In the genomic region with DNA sequence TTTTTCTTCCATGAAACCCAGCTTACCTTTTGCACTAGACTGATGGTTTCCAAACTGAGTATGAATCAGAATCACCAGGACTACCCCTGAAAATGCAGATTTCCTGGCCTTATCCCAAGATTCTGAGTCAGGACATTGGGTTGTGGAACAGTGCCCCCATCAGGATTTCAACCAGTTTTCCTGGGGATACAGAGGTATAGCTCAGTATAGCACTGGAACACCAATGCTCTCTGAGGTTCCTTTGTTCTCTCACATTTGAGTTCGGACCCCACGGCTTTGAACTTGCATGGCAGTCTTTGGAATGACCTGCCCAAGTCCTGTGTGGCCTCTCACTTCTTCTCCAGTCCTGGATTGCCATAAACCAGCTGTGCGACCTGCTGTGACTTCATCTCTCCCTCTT, we compare ENCODE assay signal across 10 cellular contexts. TPM values are rescaled to one million over a fixed set of nuclear protein-coding genes. Genes with fewer than 3 reads are reported as not detected.
DNase-seq lines count a peak whose midpoint lies in the region; ATAC-seq and TF ChIP-seq lines count a peak whose summit lies in the region.
"Had no signal": no experiment of that assay in that cellular context is flagged by ENCODE, and none has a peak within 500 bp of the region (broad histone marks: within the 10 kb centered on the region; RNA-seq: fewer than 3 reads in every experiment).

No MANE protein-coding gene starts in this region.

- WGBS in liver: 47% methylated on average over 3 of the region's 3 CpGs

- H3K4me3 ChIP-seq in AG04450 (ENCODE audit: low read depth, low read length) (no peak overlapping the region), MG63 (no peak overlapping the region), dorsolateral prefrontal cortex (no peak overlapping the region), liver (ENCODE audit: low read depth in 1 of 3, low read length in 3 of 3) (no peak overlapping the region)

- peak; percentile 69 to 79 for TF ChIP-seq RAD21 in liver (IDR thresholded peaks at IDR 0.05)

- H3K9me3 ChIP-seq in AG04450 (ENCODE audit: control insufficient read depth, insufficient read depth, low read length) (no peaks in the 10 kb centered on the region), MG63 (no peaks in the 10 kb centered on the region), liver (ENCODE audit: control insufficient read depth in 4 of 4, low read length in 3 of 4) (no peaks in the 10 kb centered on the region)

- H3K27ac ChIP-seq in AG04450 (ENCODE audit: low read depth, low read length) (peak overlapping the region; percentile 0), dorsolateral prefrontal cortex (no peak overlapping the region), liver (ENCODE audit: low read depth in 1 of 2, low read length in 2 of 2) (no peak overlapping the region)

- H3K27me3 ChIP-seq in AG04450 (ENCODE audit: control insufficient read depth, insufficient read depth, low read length): no peaks in the 10 kb centered on the region
- H3K27me3 ChIP-seq in MG63: no peaks in the 10 kb centered on the region
- peaks cover 0 to 18% (median 0%) of the 10 kb centered on the region in 45 donors for H3K27me3 ChIP-seq in dorsolateral prefrontal cortex
- peaks cover 0 to 3% (median 0%) of the 10 kb centered on the region in 4 donors for H3K27me3 ChIP-seq in liver (ENCODE audit: control insufficient read depth in 4 of 4, insufficient read depth in 4 of 4, low read length in 3 of 4)

- POLR2A ChIA-PET in AG04450 (lab: Yijun Ruan, JAX): interaction anchor here (0.8 to 1.1 kb wide), 2 partner anchors 52 to 54 kb away, joined by 3 read pairs; no protein-coding TSS in a partner anchor

- no peak overlapping the region for H3K9ac ChIP-seq in liver (ENCODE audit: low read depth in 1 of 2, low read length in 2 of 2)

- TF ChIP-seq CTCF in AG04450 (IDR thresholded peaks at IDR 0.05; ENCODE audit: low read depth, low read length) (peak; percentile 61), dorsolateral prefrontal cortex (IDR thresholded peaks at IDR 0.05 in 54 of 56, conservative IDR thresholded peaks at IDR 0.05 in 2 of 56; ENCODE audit: low read depth in 1 of 56, partially characterized antibody in 56 of 56) (peak in 45 of 56 donors; percentile 12 to 66 (median 33)), liver (IDR thresholded peaks at IDR 0.05; ENCODE audit: low read depth, low read length, missing input control) (peak; percentile 32)

- DNase-seq in AG04450 (ENCODE audit: low read depth, low spot score): no peak
- DNase-seq in MG63: peak; percentile 59
- DNase-seq in dorsolateral prefrontal cortex: no peak
- no peak for DNase-seq in hippocampal formation (lab: John Stamatoyannopoulos, UW)
- DNase-seq in stimulated activated CD4-positive, alpha-beta T cell treated with anti-CD3 and anti-CD28 coated beads, Interleukin-15, amount 100 ng/mL, for 24 hours: no peak
- DNase-seq: NCI-H524 had no signal

- no peak for ATAC-seq in GM21825 (IDR thresholded peaks at IDR 0.05; ENCODE audit: unreplicated experiment)
- no peak for ATAC-seq in HG02798 (IDR thresholded peaks at IDR 0.05; ENCODE audit: poor library complexity, unreplicated experiment)
- ATAC-seq: activated T-helper 17 cell treated with anti-CD3 and anti-CD28 coated beads, Interleukin-2, amount 50 U/mL, for 72 hours had no signal

- CTCF ChIA-PET in AG04450 (lab: Charles Lee): interaction anchor here (0.9 to 14.2 kb wide), 14 partner anchors 12 to 138 kb away, joined by 3 to 192 read pairs (median 4); a partner anchor contains a TSS

- intact Hi-C loops in dorsolateral prefrontal cortex (cut with DNase I): loop anchor here in 1 of 2 donors (5.0 kb wide), 1 partner anchor 104 kb away; no protein-coding TSS in a partner anchor

- H3K4me1 ChIP-seq in liver (ENCODE audit: control insufficient read depth in 4 of 4, insufficient read depth in 4 of 4, low read length in 3 of 4): no peaks in the 10 kb centered on the region

- H3K36me3 ChIP-seq in MG63: no peaks in the 10 kb centered on the region
- H3K36me3 ChIP-seq in liver (ENCODE audit: control insufficient read depth in 4 of 4, insufficient read depth in 3 of 4, low read depth in 1 of 4, low read length in 3 of 4): no peaks in the 10 kb centered on the region

TF ChIP-seq in liver, 16 proteins besides CTCF, POLR2A, EP300 and RAD21 (continues in another document):
- TF ChIP-seq HNF4G (IDR thresholded peaks at IDR 0.05): no peak
- no peak for TF ChIP-seq GABPA (IDR thresholded peaks at IDR 0.05 in 1 of 2, conservative IDR thresholded peaks at IDR 0.05 in 1 of 2)
- TF ChIP-seq EGR1 (IDR thresholded peaks at IDR 0.05; ENCODE audit: low read depth in 2 of 2): no peak
- TF ChIP-seq RXRA (IDR thresholded peaks at IDR 0.05): no peak
- TF ChIP-seq NR2F2 (IDR thresholded peaks at IDR 0.05): no peak
- TF ChIP-seq, protein P1, sequence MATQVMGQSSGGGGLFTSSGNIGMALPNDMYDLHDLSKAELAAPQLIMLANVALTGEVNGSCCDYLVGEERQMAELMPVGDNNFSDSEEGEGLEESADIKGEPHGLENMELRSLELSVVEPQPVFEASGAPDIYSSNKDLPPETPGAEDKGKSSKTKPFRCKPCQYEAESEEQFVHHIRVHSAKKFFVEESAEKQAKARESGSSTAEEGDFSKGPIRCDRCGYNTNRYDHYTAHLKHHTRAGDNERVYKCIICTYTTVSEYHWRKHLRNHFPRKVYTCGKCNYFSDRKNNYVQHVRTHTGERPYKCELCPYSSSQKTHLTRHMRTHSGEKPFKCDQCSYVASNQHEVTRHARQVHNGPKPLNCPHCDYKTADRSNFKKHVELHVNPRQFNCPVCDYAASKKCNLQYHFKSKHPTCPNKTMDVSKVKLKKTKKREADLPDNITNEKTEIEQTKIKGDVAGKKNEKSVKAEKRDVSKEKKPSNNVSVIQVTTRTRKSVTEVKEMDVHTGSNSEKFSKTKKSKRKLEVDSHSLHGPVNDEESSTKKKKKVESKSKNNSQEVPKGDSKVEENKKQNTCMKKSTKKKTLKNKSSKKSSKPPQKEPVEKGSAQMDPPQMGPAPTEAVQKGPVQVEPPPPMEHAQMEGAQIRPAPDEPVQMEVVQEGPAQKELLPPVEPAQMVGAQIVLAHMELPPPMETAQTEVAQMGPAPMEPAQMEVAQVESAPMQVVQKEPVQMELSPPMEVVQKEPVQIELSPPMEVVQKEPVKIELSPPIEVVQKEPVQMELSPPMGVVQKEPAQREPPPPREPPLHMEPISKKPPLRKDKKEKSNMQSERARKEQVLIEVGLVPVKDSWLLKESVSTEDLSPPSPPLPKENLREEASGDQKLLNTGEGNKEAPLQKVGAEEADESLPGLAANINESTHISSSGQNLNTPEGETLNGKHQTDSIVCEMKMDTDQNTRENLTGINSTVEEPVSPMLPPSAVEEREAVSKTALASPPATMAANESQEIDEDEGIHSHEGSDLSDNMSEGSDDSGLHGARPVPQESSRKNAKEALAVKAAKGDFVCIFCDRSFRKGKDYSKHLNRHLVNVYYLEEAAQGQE (IDR thresholded peaks at IDR 0.05): no peak
- no peak for TF ChIP-seq SP1 (IDR thresholded peaks at IDR 0.05)
- TF ChIP-seq, protein P2, sequence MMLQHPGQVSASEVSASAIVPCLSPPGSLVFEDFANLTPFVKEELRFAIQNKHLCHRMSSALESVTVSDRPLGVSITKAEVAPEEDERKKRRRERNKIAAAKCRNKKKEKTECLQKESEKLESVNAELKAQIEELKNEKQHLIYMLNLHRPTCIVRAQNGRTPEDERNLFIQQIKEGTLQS (IDR thresholded peaks at IDR 0.05): no peak
- TF ChIP-seq, protein P3, sequence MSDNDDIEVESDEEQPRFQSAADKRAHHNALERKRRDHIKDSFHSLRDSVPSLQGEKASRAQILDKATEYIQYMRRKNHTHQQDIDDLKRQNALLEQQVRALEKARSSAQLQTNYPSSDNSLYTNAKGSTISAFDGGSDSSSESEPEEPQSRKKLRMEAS (IDR thresholded peaks at IDR 0.05): no peak
- TF ChIP-seq HNF4A (conservative IDR thresholded peaks at IDR 0.05): no peak
- TF ChIP-seq TAF1 (conservative IDR thresholded peaks at IDR 0.05): no peak
- no peak for TF ChIP-seq FOXA2 (IDR thresholded peaks at IDR 0.05)
- no peak for TF ChIP-seq FOXA1 (IDR thresholded peaks at IDR 0.05)
- TF ChIP-seq JUND (IDR thresholded peaks at IDR 0.05): no peak

RNA-seq across cellular contexts. Expression of a gene that starts 12.8 kb away (rescaled TPM):
- polyA plus RNA-seq in AG04450 (2011; rRNA removed) (0.06 TPM in 1 of 2 replicates, not detected in the other), liver (under 1 TPM in 1 of 2 donors, not detected in 1; 0.03 TPM)
- polyA minus RNA-seq in AG04450 (2011; rRNA and poly(A)+ RNA removed): not detected in 2 replicates
- not detected in 2 replicates for total RNA-seq in MG63 (2014; rRNA removed; shearing (Covaris generic); ENCODE audit: low replicate concordance)
- total RNA-seq in dorsolateral prefrontal cortex (1 to 10 TPM in 2 of 120 experiments, under 1 TPM in 13, not detected in 105; 0.32 to 2.0 (median 0.47) TPM), liver (not detected)
- total RNA-seq: activated T-helper 17 cell treated with anti-CD3 and anti-CD28 coated beads, Interleukin-2, amount 50 U/mL, for 72 hours had no signal

RNA-seq across cellular contexts. Expression of a gene that starts 20.9 kb away (rescaled TPM):
- polyA plus RNA-seq in AG04450 (2011; rRNA removed) (0.73 and 0.89 TPM in 2 replicates), liver (not detected)
- polyA minus RNA-seq in AG04450 (2011; rRNA and poly(A)+ RNA removed): 0.55 TPM in 1 of 2 replicates, not detected in the other
- total RNA-seq in MG63 (2014; rRNA removed; shearing (Covaris generic); ENCODE audit: low replicate concordance): not detected in 2 replicates
- total RNA-seq in dorsolateral prefrontal cortex (not detected), liver (not detected)
- total RNA-seq: activated T-helper 17 cell treated with anti-CD3 and anti-CD28 coated beads, Interleukin-2, amount 50 U/mL, for 72 hours had no signal

RNA-seq across cellular contexts. Expression of a gene that starts 36.4 kb away (rescaled TPM):
- polyA plus RNA-seq in AG04450 (2011; rRNA removed): 0.50 and 0.62 TPM in 2 replicates
- not detected in 2 replicates for polyA minus RNA-seq in AG04450 (2011; rRNA and poly(A)+ RNA removed)
- not detected in 2 replicates for total RNA-seq in MG63 (2014; rRNA removed; shearing (Covaris generic); ENCODE audit: low replicate concordance)
- total RNA-seq in dorsolateral prefrontal cortex: 1 to 10 TPM in 1 of 120 experiments, under 1 TPM in 1, not detected in 118; 0.65 to 1.3 TPM
- total RNA-seq in liver: not detected
- not detected for polyA plus RNA-seq in liver
- total RNA-seq: activated T-helper 17 cell treated with anti-CD3 and anti-CD28 coated beads, Interleukin-2, amount 50 U/mL, for 72 hours had no signal

RNA-seq across cellular contexts. Expression of a gene that starts 49.8 kb away (rescaled TPM):
- polyA plus RNA-seq in AG04450 (2011; rRNA removed): 0.16 TPM in 1 of 2 replicates, not detected in the other
- polyA minus RNA-seq in AG04450 (2011; rRNA and poly(A)+ RNA removed): 0.52 TPM in 1 of 2 replicates, not detected in the other
- not detected in 2 replicates for total RNA-seq in MG63 (2014; rRNA removed; shearing (Covaris generic); ENCODE audit: low replicate concordance)
- total RNA-seq in dorsolateral prefrontal cortex: not detected
- total RNA-seq in liver: under 1 TPM in 1 of 2 donors, not detected in 1; 0.84 TPM
- polyA plus RNA-seq in liver: under 1 TPM in 1 of 2 donors, not detected in 1; 0.12 TPM
- total RNA-seq: activated T-helper 17 cell treated with anti-CD3 and anti-CD28 coated beads, Interleukin-2, amount 50 U/mL, for 72 hours had no signal

RNA-seq across cellular contexts. Expression of a gene that starts 51.4 kb away (rescaled TPM):
- polyA plus RNA-seq in AG04450 (2011; rRNA removed) (119 and 176 TPM in 2 replicates), liver (1 to 10 TPM; 4.7 to 8.9 TPM)
- polyA minus RNA-seq in AG04450 (2011; rRNA and poly(A)+ RNA removed): 161 and 247 TPM in 2 replicates
- 12.3 and 33.0 TPM in 2 replicates for total RNA-seq in MG63 (2014; rRNA removed; shearing (Covaris generic); ENCODE audit: low replicate concordance)
- total RNA-seq in dorsolateral prefrontal cortex (100 to 1,000 TPM in 2 of 120 experiments, 10 to 100 TPM in 44, 1 to 10 TPM in 71, under 1 TPM in 2, not detected in 1; 0.57 to 162 (median 6.8) TPM), liver (1 to 10 TPM; 3.5 to 6.1 TPM)
- total RNA-seq: activated T-helper 17 cell treated with anti-CD3 and anti-CD28 coated beads, Interleukin-2, amount 50 U/mL, for 72 hours had no signal
